Comparison of ENCODE assay signal across 16 cellular contexts in the genomic region with DNA sequence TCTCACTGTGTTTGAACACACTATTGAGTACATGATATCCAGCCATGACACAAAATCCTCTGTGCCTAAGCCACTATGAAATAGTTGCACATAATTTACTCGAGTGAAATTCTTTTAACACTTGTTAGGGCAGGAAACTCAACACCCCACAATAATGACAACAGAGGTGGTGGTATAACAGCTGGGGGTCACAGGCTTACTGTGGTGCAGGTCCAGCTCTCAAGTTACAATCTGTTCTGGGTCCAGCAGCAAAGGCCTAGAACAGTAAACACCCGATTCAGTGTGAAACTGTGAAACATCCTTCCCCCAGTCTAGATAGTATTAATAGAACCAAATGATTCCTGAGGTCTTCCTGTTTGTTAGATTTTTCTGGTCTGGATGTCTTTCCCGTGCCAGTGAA.
DNase-seq lines count a peak whose midpoint lies in the region; ATAC-seq, FAIRE-seq and TF ChIP-seq lines count a peak whose summit lies in the region.
"Had no signal": no experiment of that assay in that cellular context is flagged by ENCODE, and none has a peak within 500 bp of the region (broad histone marks: within the 10 kb centered on the region; RNA-seq: fewer than 3 reads in every experiment).

No MANE protein-coding gene starts in this region.

- 58 to 75% (median 67%) methylated on average over 3 of the region's 3 CpGs for WGBS in heart left ventricle, 4 donors
- WGBS in K562 (ENCODE audit: insufficient coverage, low coverage, missing lambda C conversion rate), result 0% methylated on average over 3 of the region's 3 CpGs
- WGBS in psoas muscle, 3 donors, result 12 to 37% (median 19%) methylated on average over 3 of the region's 3 CpGs

- in situ Hi-C loops in K562 (cut with MboI), result no loop called here

- H3K79me2 ChIP-seq in K562 (ENCODE audit: control insufficient read depth, insufficient read depth, low read length), result no peaks in the 10 kb centered on the region

- 0 out of 2 replicates have a peak overlapping the region, but pooled peaks have one; percentile 14 for H2AFZ ChIP-seq in K562 (ENCODE audit: low read depth, low read length)
- H2AFZ ChIP-seq: GM23248 had no signal

- no peaks in the 10 kb centered on the region for H3K36me3 Mint-ChIP-seq in CD8-positive, alpha-beta T cell
- no peaks in the 10 kb centered on the region for H3K36me3 Mint-ChIP-seq in effector memory CD8-positive, alpha-beta T cell (ENCODE audit: insufficient read depth)

- TF ChIP-seq EP300 in K562 (IDR thresholded peaks at IDR 0.05; ENCODE audit: low read length), result no peak

- no peak overlapping the region for H3K27ac Mint-ChIP-seq in CD8-positive, alpha-beta T cell
- no peak overlapping the region for H3K27ac Mint-ChIP-seq in effector memory CD8-positive, alpha-beta T cell

- ATAC-seq in heart left ventricle (no peak), K562 (no peak), psoas muscle (peak; percentile 44 to 80 (median 68))
- no peak for ATAC-seq in CD8-positive, alpha-beta T cell
- no peak for ATAC-seq in effector memory CD8-positive, alpha-beta T cell (replicated peaks)
- ATAC-seq: HepG2 had no signal

- POLR2A ChIA-PET in K562 (lab: Yijun Ruan, JAX), result interaction anchor here (1.0 to 1.2 kb wide), 2 partner anchors 12 to 297 kb away, joined by 3 read pairs; no protein-coding TSS in a partner anchor
- POLR2A ChIA-PET in CD8-positive, alpha-beta T cell (lab: Charles Lee), result no interaction called here

- no peak overlapping the region for H3K9ac ChIP-seq in K562 (ENCODE audit: insufficient read depth in 1 of 2, low read depth in 2 of 2, low read length in 2 of 2)
- H3K9ac ChIP-seq: GM23248 had no signal

- TF ChIP-seq RAD21 in K562 (CRISPR knock-in tag; conservative IDR thresholded peaks at IDR 0.05 in 1 of 2, IDR thresholded peaks at IDR 0.05 in 1 of 2), result no peak

- H3K27me3 ChIP-seq in cardiac muscle cell (no peaks in the 10 kb centered on the region), heart left ventricle (no peaks in the 10 kb centered on the region), K562 (ENCODE audit: control insufficient read depth in 2 of 2, insufficient read depth in 2 of 2, low read length in 2 of 2) (no peaks in the 10 kb centered on the region), psoas muscle (ENCODE audit: insufficient read depth in 3 of 3, low read length in 2 of 3) (no peaks in the 10 kb centered on the region)
- no peaks in the 10 kb centered on the region for H3K27me3 ChIP-seq in CD8-positive, alpha-beta T cell (ENCODE audit: insufficient read depth, low read length)

- intact Hi-C loops in heart left ventricle (cut with DNase I), result no loop called here
- intact Hi-C loops in K562 (cut with micrococcal nuclease), result no loop called here
- intact Hi-C loops in psoas muscle (cut with DNase I), result no loop called here
- intact Hi-C loops in CD8-positive, alpha-beta T cell (cut with DNase I, micrococcal nuclease), result no loop called here

- H3K4me3 ChIP-seq in cardiac muscle cell, result no peak overlapping the region
- H3K4me3 ChIP-seq in heart left ventricle, result no peak overlapping the region
- no peak overlapping the region for H3K4me3 ChIP-seq in K562
- H3K4me3 ChIP-seq in psoas muscle, result no peak overlapping the region
- no peak overlapping the region for H3K4me3 ChIP-seq in CD8-positive, alpha-beta T cell (ENCODE audit: low read depth, low read length)
- H3K4me3 ChIP-seq: GM23248 had no signal

- no peaks in the 10 kb centered on the region for H4K20me1 ChIP-seq in K562 (replicated peaks; ENCODE audit: control insufficient read depth, insufficient read depth, low read length)

- peaks cover 38% of the 10 kb centered on the region for H3K27me3 Mint-ChIP-seq in CD8-positive, alpha-beta T cell (ENCODE audit: low read depth)
- peaks cover 26 to 31% of the 10 kb centered on the region in 2 donors for H3K27me3 Mint-ChIP-seq in effector memory CD8-positive, alpha-beta T cell

- DNase-seq in cardiac muscle cell (ENCODE audit: low read depth in 1 of 2, low spot score in 1 of 2) (no peak), heart left ventricle (no peak), K562 (ENCODE audit: extremely low read depth in 1 of 4, low spot score in 3 of 4) (no peak), myocyte (ENCODE audit: low read depth) (peak; percentile 79), psoas muscle (no peak), activated gamma-delta T cell (lab: John Stamatoyannopoulos, UW) (no peak)
- no peak for DNase-seq in CD8-positive, alpha-beta T cell
- no peak for DNase-seq in effector memory CD8-positive, alpha-beta T cell
- DNase-seq: DMS53, GF-D8, GM23248, H7 had no signal

- H3K27ac ChIP-seq in cardiac muscle cell, result peak overlapping the region; percentile 8
- no peak overlapping the region for H3K27ac ChIP-seq in heart left ventricle
- no peak overlapping the region for H3K27ac ChIP-seq in K562 (ENCODE audit: extremely low read depth, low read depth, low read length)
- no peak overlapping the region for H3K27ac ChIP-seq in psoas muscle
- H3K27ac ChIP-seq in CD8-positive, alpha-beta T cell (ENCODE audit: low read depth, low read length), result no peak overlapping the region
- H3K27ac ChIP-seq: 22Rv1, GM23248 had no signal

- peaks cover 13% of the 10 kb centered on the region for H3K9me3 Mint-ChIP-seq in CD8-positive, alpha-beta T cell
- peaks cover 0 to 2% of the 10 kb centered on the region in 2 donors for H3K9me3 Mint-ChIP-seq in effector memory CD8-positive, alpha-beta T cell

- H3K4me2 ChIP-seq in K562 (ENCODE audit: insufficient read depth, low read length), result no peak overlapping the region

- CTCF ChIA-PET in K562 (lab: Yijun Ruan, JAX; ENCODE audit: low intra/inter-chr PET ratio), result no interaction called here
- CTCF ChIA-PET in CD8-positive, alpha-beta T cell (lab: Charles Lee), result no interaction called here

- H3K4me1 ChIP-seq in cardiac muscle cell (ENCODE audit: low read depth) (peaks cover 24% of the 10 kb centered on the region), heart left ventricle (peaks cover 0 to 25% (median 9%) of the 10 kb centered on the region in 12 donors), K562 (replicated peaks in 1 of 2; ENCODE audit: control insufficient read depth in 2 of 2, insufficient read depth in 2 of 2, low read length in 2 of 2) (no peaks in the 10 kb centered on the region), psoas muscle (peaks cover 16% of the 10 kb centered on the region)
- no peaks in the 10 kb centered on the region for H3K4me1 ChIP-seq in CD8-positive, alpha-beta T cell (ENCODE audit: insufficient read depth, low read length)

- H3K9me1 ChIP-seq in K562 (ENCODE audit: control insufficient read depth, insufficient read depth, low read length), result no peaks in the 10 kb centered on the region

- no TSS peak for BruUV-seq in K562 (replicated peaks; lab: Mats Ljungman, UMichigan)

- H3K36me3 ChIP-seq in cardiac muscle cell (no peaks in the 10 kb centered on the region), heart left ventricle (no peaks in the 10 kb centered on the region), K562 (ENCODE audit: control insufficient read depth, insufficient read depth, low read length) (no peaks in the 10 kb centered on the region), psoas muscle (ENCODE audit: insufficient read depth in 1 of 2, low read depth in 1 of 2) (no peaks in the 10 kb centered on the region)
- H3K36me3 ChIP-seq in CD8-positive, alpha-beta T cell (ENCODE audit: insufficient read depth, low read length), result no peaks in the 10 kb centered on the region

- H3K4me1 Mint-ChIP-seq in CD8-positive, alpha-beta T cell (ENCODE audit: low read depth), result no peaks in the 10 kb centered on the region
- H3K4me1 Mint-ChIP-seq in effector memory CD8-positive, alpha-beta T cell (ENCODE audit: low read depth in 2 of 2), result no peaks in the 10 kb centered on the region

- TF ChIP-seq CTCF in cardiac muscle cell (IDR thresholded peaks at IDR 0.05; ENCODE audit: low read depth, low read length), result no peak
- TF ChIP-seq CTCF in heart left ventricle (IDR thresholded peaks at IDR 0.05), result no peak
- no peak for TF ChIP-seq CTCF in K562 (IDR thresholded peaks at IDR 0.05 in 2 of 3, conservative IDR thresholded peaks at IDR 0.05 in 1 of 3; ENCODE audit: insufficient read depth in 2 of 3, low read depth in 1 of 3, low read length in 3 of 3)
- TF ChIP-seq CTCF in psoas muscle (IDR thresholded peaks at IDR 0.05), result no peak
- TF ChIP-seq CTCF in CD8-positive, alpha-beta T cell (IDR thresholded peaks at IDR 0.05), result no peak

- no peaks in the 10 kb centered on the region for H3K9me3 ChIP-seq in cardiac muscle cell (ENCODE audit: low read depth)
- peaks cover 0 to 8% (median 0%) of the 10 kb centered on the region in 12 donors for H3K9me3 ChIP-seq in heart left ventricle
- H3K9me3 ChIP-seq in K562 (replicated peaks; ENCODE audit: control insufficient read depth, insufficient read depth, low read depth, low read length), result no peaks in the 10 kb centered on the region; the same call in 1 of the 2 replicates
- H3K9me3 ChIP-seq in psoas muscle, result no peaks in the 10 kb centered on the region
- no peaks in the 10 kb centered on the region for H3K9me3 ChIP-seq in CD8-positive, alpha-beta T cell (ENCODE audit: low read length)

- H3K4me3 Mint-ChIP-seq in CD8-positive, alpha-beta T cell, result no peak overlapping the region
- H3K4me3 Mint-ChIP-seq in effector memory CD8-positive, alpha-beta T cell, result no peak overlapping the region
- H3K4me3 Mint-ChIP-seq: CD14-positive monocyte had no signal

- FAIRE-seq in K562 (lab: Jason Lieb, UNC), result no peak
- FAIRE-seq: HepG2, HTR-8/SVneo had no signal

- TF ChIP-seq POLR2A in heart left ventricle (IDR thresholded peaks at IDR 0.05) (no peak), K562 (conservative IDR thresholded peaks at IDR 0.05) (no peak)

TF ChIP-seq in K562, 482 proteins besides CTCF, POLR2A, EP300 and RAD21:
- no peak for TF ChIP-seq ARNT (IDR thresholded peaks at IDR 0.05)

Comparison
In these comparisons a context has a peak if more than half of its experiments do, and no peak if none do; other contexts are left out.
1. ATAC-seq: peak in psoas muscle (4 of 4); none in heart left ventricle (0 of 4), K562 (single experiment), CD8-positive, alpha-beta T cell (single experiment) and effector memory CD8-positive, alpha-beta T cell (single experiment).